In the genomic region with DNA sequence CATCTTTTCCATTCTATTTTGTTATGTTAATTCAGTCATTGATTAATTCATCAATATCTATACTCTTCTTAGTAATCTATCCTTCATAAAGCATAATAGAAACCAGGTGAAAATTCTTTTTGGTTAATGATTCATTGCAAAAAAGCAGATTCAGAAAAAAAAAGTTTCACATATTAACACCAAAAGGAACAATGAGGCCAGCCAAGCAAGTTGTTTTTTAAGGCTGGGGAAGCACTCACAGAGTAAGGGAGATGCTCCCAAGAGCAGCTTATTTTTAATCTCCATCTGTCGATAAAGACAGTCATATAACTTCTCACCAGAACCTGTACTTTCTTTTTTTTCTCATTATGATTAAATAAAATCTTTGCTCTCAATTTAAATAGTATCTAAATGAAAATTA, we compare ENCODE assay signal across 19 cellular contexts.
DNase-seq lines count a peak whose midpoint lies in the region; ATAC-seq and TF ChIP-seq lines count a peak whose summit lies in the region.
"Had no signal": no experiment of that assay in that cellular context is flagged by ENCODE, and none has a peak within 500 bp of the region (broad histone marks: within the 10 kb centered on the region; RNA-seq: fewer than 3 reads in every experiment).

No MANE protein-coding gene starts in this region.

- H3K9me3 ChIP-seq in gastrocnemius medialis: no peaks in the 10 kb centered on the region
- H3K9me3 ChIP-seq: BE2C, Peyer's patch, SJSA1 had no signal

- H3K27me3 ChIP-seq in gastrocnemius medialis: no peaks in the 10 kb centered on the region
- H3K27me3 ChIP-seq: BE2C, Peyer's patch, SJSA1 had no signal

- H3K36me3 Mint-ChIP-seq in brain: peaks cover 12% of the 10 kb centered on the region
- H3K36me3 Mint-ChIP-seq: CD4-positive, CD25-positive, alpha-beta regulatory T cell had no signal

- H3K27me3 Mint-ChIP-seq in brain: no peaks in the 10 kb centered on the region
- H3K27me3 Mint-ChIP-seq: CD4-positive, CD25-positive, alpha-beta regulatory T cell had no signal

- H3K4me1 ChIP-seq in gastrocnemius medialis: peaks cover 0 to 33% of the 10 kb centered on the region in 2 donors
- H3K4me1 ChIP-seq: Peyer's patch, SJSA1 had no signal

- no peak for TF ChIP-seq CTCF in brain (conservative IDR thresholded peaks at IDR 0.05)
- no peak for TF ChIP-seq CTCF in gastrocnemius medialis (IDR thresholded peaks at IDR 0.05 in 4 of 5, conservative IDR thresholded peaks at IDR 0.05 in 1 of 5)

- peak overlapping the region in 3 of 4 donors; percentile 17 to 63 (median 39) for H3K27ac ChIP-seq in gastrocnemius medialis
- H3K27ac ChIP-seq: KMS-11, Peyer's patch, SJSA1 had no signal

- H3K27ac Mint-ChIP-seq in brain: peak overlapping the region in 3 of 5 experiments; percentile 2 to 68 (median 58)
- H3K27ac Mint-ChIP-seq: CD4-positive, CD25-positive, alpha-beta regulatory T cell had no signal

- H3K36me3 ChIP-seq in gastrocnemius medialis: no peaks in the 10 kb centered on the region
- H3K36me3 ChIP-seq: Peyer's patch had no signal

- H3K4me1 Mint-ChIP-seq in brain: peaks cover 26% of the 10 kb centered on the region
- H3K4me1 Mint-ChIP-seq: CD4-positive, CD25-positive, alpha-beta regulatory T cell had no signal

- peak; percentile 66 for ATAC-seq in GM18907 (IDR thresholded peaks at IDR 0.05; ENCODE audit: unreplicated experiment)
- ATAC-seq in gastrocnemius medialis: no peak
- no peak for ATAC-seq in GM21447 (IDR thresholded peaks at IDR 0.05; ENCODE audit: unreplicated experiment)

- intact Hi-C loops in gastrocnemius medialis (cut with DNase I; ENCODE audit: low total_unique reads): no loop called here
- intact Hi-C loops in head of caudate nucleus (cut with DNase I): no loop called here

- H3K4me3 Mint-ChIP-seq in brain: peak overlapping the region in 1 of 5 experiments; percentile 40
- H3K4me3 Mint-ChIP-seq: CD4-positive, CD25-positive, alpha-beta regulatory T cell had no signal

- in situ Hi-C loops in gastrocnemius medialis (cut with MboI; ENCODE audit: low sequenced_read_pairs in 4 of 4): no loop called here

- no peaks in the 10 kb centered on the region for H3K9me3 Mint-ChIP-seq in brain

- no peak overlapping the region for H3K4me3 ChIP-seq in gastrocnemius medialis
- H3K4me3 ChIP-seq: Peyer's patch, SJSA1 had no signal

- DNase-seq in NCI-H524 (lab: John Stamatoyannopoulos, UW): peak; percentile 49 to 78
- DNase-seq in gastrocnemius medialis: no peak
- DNase-seq in head of caudate nucleus: no peak
- DNase-seq in glomerular visceral epithelial cell (ENCODE audit: extremely low spot score): no peak
- DNase-seq: BE2C; CD4-positive, CD25-positive, alpha-beta regulatory T cell; COR-L47; GF-D8; MV-4-11; NCI-H187; NCI-H2107; NCI-H345; NCI-H526 treated with DMSO at 0.1 percent for 48 hours; Peyer's patch had no signal

- no peak for TF ChIP-seq POLR2A in gastrocnemius medialis (IDR thresholded peaks at IDR 0.05)

Comparison
In these comparisons a context has a peak if more than half of its experiments do, and no peak if none do; other contexts are left out.
1. DNase-seq: peak in NCI-H524 (2 of 2); none in gastrocnemius medialis (0 of 2), head of caudate nucleus (0 of 42) and glomerular visceral epithelial cell (single experiment).